In the genomic region with DNA sequence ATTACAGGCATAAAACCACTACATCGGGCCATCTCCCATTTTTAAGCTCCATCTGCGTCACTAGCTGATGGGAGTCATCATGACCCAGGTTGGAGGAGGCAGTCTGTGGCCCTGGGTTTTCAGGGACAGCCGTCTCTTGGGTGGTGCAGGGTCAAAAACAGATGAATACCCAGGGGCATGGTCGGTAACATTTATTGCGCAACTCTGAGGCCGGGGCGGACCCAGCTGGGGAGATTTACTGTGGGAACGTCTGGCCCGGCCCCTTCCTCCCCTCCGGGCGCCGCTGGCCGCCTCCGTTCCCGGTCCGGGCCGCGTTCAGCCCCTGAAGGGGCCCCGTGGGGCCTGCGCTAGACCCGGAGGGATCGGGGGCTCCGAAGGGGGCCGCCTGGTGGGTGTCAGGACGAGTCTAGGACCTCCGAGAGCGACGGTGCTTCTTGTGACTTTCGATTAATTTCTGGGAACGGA, we compare ENCODE assay signal across 6 cellular contexts. TPM values are rescaled to one million over a fixed set of nuclear protein-coding genes. Genes with fewer than 3 reads are reported as not detected.
DNase-seq lines count a peak whose midpoint lies in the region; ATAC-seq and TF ChIP-seq lines count a peak whose summit lies in the region.

No MANE protein-coding gene starts in this region.

- no peaks in the 10 kb centered on the region for H3K9me3 ChIP-seq in cardiac muscle cell (ENCODE audit: low read depth)
- no peaks in the 10 kb centered on the region for H3K9me3 ChIP-seq in stomach

- intact Hi-C loops in stomach (cut with DNase I; ENCODE audit: low total_unique reads): no loop called here

- TF ChIP-seq EP300 in stomach (IDR thresholded peaks at IDR 0.05): no peak

- H3K4me1 ChIP-seq in cardiac muscle cell (ENCODE audit: low read depth): peaks cover 6% of the 10 kb centered on the region
- peaks cover 36 to 63% (median 47%) of the 10 kb centered on the region in 4 donors for H3K4me1 ChIP-seq in stomach

- H3K27ac ChIP-seq in cardiac muscle cell (no peak overlapping the region), stomach (peak overlapping the region in 3 of 5 donors; percentile 10 to 74 (median 38))

- no peak for ATAC-seq in HG02763 (IDR thresholded peaks at IDR 0.05; ENCODE audit: unreplicated experiment)

- DNase-seq in DMS53 (lab: John Stamatoyannopoulos, UW): peak; percentile 61
- DNase-seq in DMS53 treated with DMSO at 0.1 percent for 48 hours (lab: John Stamatoyannopoulos, UW; ENCODE audit: unreplicated experiment): no peak
- peak; percentile 30 to 63 for DNase-seq in cardiac muscle cell (ENCODE audit: low read depth in 1 of 2, low spot score in 1 of 2)
- DNase-seq in stomach: no peak
- DNase-seq in cerebellar nuclear complex (lab: John Stamatoyannopoulos, UW): no peak

- H3K4me3 ChIP-seq in cardiac muscle cell (peak overlapping the region; percentile 20), stomach (peak overlapping the region; percentile 31 to 49 (median 35))

- H3K36me3 ChIP-seq in cardiac muscle cell (no peaks in the 10 kb centered on the region), stomach (no peaks in the 10 kb centered on the region)

- no peak for TF ChIP-seq POLR2A in stomach (IDR thresholded peaks at IDR 0.05)

- WGBS in stomach, 5 donors: 5 to 14% (median 5%) methylated on average over 12 to 30 of the region's 30 CpGs

- peaks cover 47% of the 10 kb centered on the region for H3K27me3 ChIP-seq in cardiac muscle cell
- peaks cover 7 to 80% (median 37%) of the 10 kb centered on the region in 3 donors for H3K27me3 ChIP-seq in stomach

- TF ChIP-seq CTCF in cardiac muscle cell (IDR thresholded peaks at IDR 0.05; ENCODE audit: low read depth, low read length) (no peak), stomach (IDR thresholded peaks at IDR 0.05) (no peak)

RNA-seq across cellular contexts. Expression of gene RGL3, which starts 1.3 kb away (rescaled TPM):
- total RNA-seq in cardiac muscle cell: 29.2 and 52.1 TPM in 2 replicates
- 32.2 and 38.9 TPM in 2 replicates for polyA plus RNA-seq in cardiac muscle cell
- total RNA-seq in stomach: 100 to 1,000 TPM in 3 of 5 donors, 10 to 100 TPM in 2; 22.8 to 454 (median 107) TPM
- polyA plus RNA-seq in stomach: 10 to 100 TPM; 20.6 to 41.2 (median 26.3) TPM

RNA-seq across cellular contexts. Expression of gene ODAD3, which starts 14.5 kb away (rescaled TPM):
- total RNA-seq in cardiac muscle cell (3.8 and 3.9 TPM in 2 replicates), stomach (not detected)
- polyA plus RNA-seq in cardiac muscle cell (3.4 and 5.1 TPM in 2 replicates), stomach (under 1 TPM; 0.38 to 0.92 (median 0.62) TPM)

RNA-seq across cellular contexts. Expression of gene PRKCSH, which starts 15.0 kb away (rescaled TPM):
- total RNA-seq in cardiac muscle cell (122 and 151 TPM in 2 replicates), stomach (100 to 1,000 TPM in 2 of 5 donors, 10 to 100 TPM in 3; 30.3 to 221 (median 76.9) TPM)
- polyA plus RNA-seq in cardiac muscle cell (135 and 162 TPM in 2 replicates), stomach (100 to 1,000 TPM; 109 to 138 (median 115) TPM)

RNA-seq across cellular contexts. Expression of gene EPOR, which starts 36.3 kb away (rescaled TPM):
- 47.1 and 53.7 TPM in 2 replicates for total RNA-seq in cardiac muscle cell
- 46.8 and 54.0 TPM in 2 replicates for polyA plus RNA-seq in cardiac muscle cell
- total RNA-seq in stomach: 10 to 100 TPM in 4 of 5 donors, 1 to 10 TPM in 1; 4.8 to 19.9 (median 14.6) TPM
- polyA plus RNA-seq in stomach: 1 to 10 TPM; 3.7 to 8.9 (median 5.0) TPM

RNA-seq across cellular contexts. Expression of gene SWSAP1, which starts 46.0 kb away (rescaled TPM):
- total RNA-seq in cardiac muscle cell (2.1 and 5.4 TPM in 2 replicates), stomach (under 1 TPM in 2 of 5 donors, not detected in 3; 0.37 to 0.45 TPM)
- polyA plus RNA-seq in cardiac muscle cell (7.2 and 7.5 TPM in 2 replicates), stomach (1 to 10 TPM; 3.2 to 4.1 (median 3.4) TPM)

Comparison
In these comparisons a context has a peak if more than half of its experiments do, and no peak if none do; other contexts are left out.
1. DNase-seq: peak in DMS53 (single experiment) and cardiac muscle cell (2 of 2); none in DMS53 treated with DMSO at 0.1 percent for 48 hours (single experiment), stomach (single experiment) and cerebellar nuclear complex (0 of 2).